In the genomic region with DNA sequence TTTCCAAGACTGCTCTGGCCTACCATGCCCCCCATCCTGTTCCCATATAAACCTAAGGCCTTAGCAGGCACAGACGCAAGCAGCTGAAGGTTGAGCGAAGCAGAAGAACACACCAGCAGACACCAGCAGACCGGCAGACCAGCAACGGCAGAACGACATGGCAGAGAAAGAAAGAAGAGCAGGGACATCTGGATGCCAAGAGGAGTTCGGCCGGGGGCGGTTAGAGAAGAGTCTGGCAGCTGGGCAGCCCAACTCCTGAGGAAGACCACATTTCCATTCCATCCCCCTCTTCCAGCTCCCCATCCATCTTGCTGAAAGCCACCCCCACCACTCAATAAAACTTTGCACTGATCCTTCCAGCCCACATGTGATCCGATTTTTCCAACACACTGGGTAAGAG, we compare ENCODE assay signal across 27 cellular contexts.
"Had no signal": no experiment of that assay in that cellular context is flagged by ENCODE, and none has a peak within 500 bp of the region (broad histone marks: within the 10 kb centered on the region; RNA-seq: fewer than 3 reads in every experiment).

No MANE protein-coding gene starts in this region.

- H3K36me3 ChIP-seq: neural progenitor cell, ovary, right lobe of liver, sigmoid colon, stomach, thoracic aorta, thyroid gland, tibial nerve, upper lobe of right lung, uterus had no signal

- H3K4me3 ChIP-seq: neural progenitor cell, ovary, psoas muscle, right lobe of liver, sigmoid colon, stomach, thoracic aorta, thyroid gland, tibial nerve, upper lobe of right lung, uterus had no signal

- H3K27ac Mint-ChIP-seq: natural killer cell; nephron; neural progenitor cell; progenitor cell of endocrine pancreas; stimulated activated effector memory CD8-positive, alpha-beta T cell treated with anti-CD3 and anti-CD28 coated beads, Interleukin-12 subunit alpha, Interleukin-12 subunit beta, amount 100 ng/mL, for 72 hours; stimulated activated naive B cell treated with anti-CD40 and anti-IgM and Interleukin-4, amounts not matched to agents 10 μg/mL and 1 μg/mL and 100 μg/mL, for 72 hours; stimulated activated naive CD8-positive, alpha-beta T cell treated with anti-CD3 and anti-CD28 coated beads, Interleukin-15, Interleukin-2, amounts not matched to agents 100 ng/mL and 50 ng/mL, for 24 hours; type B pancreatic cell had no signal

- ATAC-seq: natural killer cell; psoas muscle; right cardiac atrium; stimulated activated effector memory CD8-positive, alpha-beta T cell treated with anti-CD3 and anti-CD28 coated beads, Interleukin-12 subunit alpha, Interleukin-12 subunit beta, amount 100 ng/mL, for 72 hours had no signal

- H3K27ac ChIP-seq: neural progenitor cell, ovary, parathyroid adenoma, psoas muscle, right lobe of liver, sigmoid colon, stomach, thoracic aorta, thyroid gland, tibial nerve, upper lobe of right lung, uterus had no signal

- H3K4me2 ChIP-seq: neural progenitor cell had no signal

- H2AFZ ChIP-seq: neural progenitor cell, parathyroid adenoma had no signal

- DNase-seq: natural killer cell; occipital lobe; ovary; sigmoid colon; small intestine; stimulated activated CD4-positive, alpha-beta T cell treated with anti-CD3 and anti-CD28 coated beads, Interleukin-15, amount 100 ng/mL, for 24 hours; stimulated activated CD4-positive, alpha-beta T cell treated with anti-CD3 and anti-CD28 coated beads, Interleukin-2, amount 100 ng/mL, for 24 hours; stimulated activated CD4-positive, alpha-beta T cell treated with anti-CD3 and anti-CD28 coated beads, Interleukin-2, amount 100 ng/mL, for 48 hours; stimulated activated CD4-positive, alpha-beta T cell treated with anti-CD3 and anti-CD28 coated beads, Interleukin-4, amount 100 ng/mL, for 24 hours; stimulated activated naive B cell treated with anti-CD40 and anti-IgM and Interleukin-4, amounts not matched to agents 10 μg/mL and 1 μg/mL and 100 μg/mL, for 72 hours; stimulated activated naive CD4-positive, alpha-beta T cell treated with Interleukin-2 at 50 U/mL for 16 hours; stomach; thyroid gland; uterus had no signal

- H3K4me3 Mint-ChIP-seq: natural killer cell; nephron; neural progenitor cell; stimulated activated effector memory CD8-positive, alpha-beta T cell treated with anti-CD3 and anti-CD28 coated beads, Interleukin-12 subunit alpha, Interleukin-12 subunit beta, amount 100 ng/mL, for 72 hours; stimulated activated naive B cell treated with anti-CD40 and anti-IgM and Interleukin-4, amounts not matched to agents 10 μg/mL and 1 μg/mL and 100 μg/mL, for 72 hours; stimulated activated naive CD8-positive, alpha-beta T cell treated with anti-CD3 and anti-CD28 coated beads, Interleukin-15, Interleukin-2, amounts not matched to agents 100 ng/mL and 50 ng/mL, for 24 hours; type B pancreatic cell had no signal

- H3K27me3 ChIP-seq: ovary, right lobe of liver, sigmoid colon, thyroid gland, uterus had no signal

- H3K36me3 Mint-ChIP-seq: neural progenitor cell, type B pancreatic cell had no signal

- H3K4me1 ChIP-seq: neural progenitor cell, parathyroid adenoma, psoas muscle, thyroid gland, uterus had no signal

- H3K79me2 ChIP-seq: parathyroid adenoma had no signal
